8 cellular contexts compared by ENCODE assay signal in genomic region chr7:44637788-44638594, GRCh38. TPM values are rescaled to one million over a fixed set of nuclear protein-coding genes. Genes with fewer than 3 reads are reported as not detected.
DNase-seq lines count a peak whose midpoint lies in the region; ATAC-seq and TF ChIP-seq lines count a peak whose summit lies in the region.

No MANE protein-coding gene starts in this region.

- H3K9me3 ChIP-seq in SU-DHL-6 (ENCODE audit: insufficient read depth, low read length): no peaks in the 10 kb centered on the region

- WGBS in adipose tissue, 3 donors: 55 to 84% (median 64%) methylated on average over 8 of the region's 8 CpGs

- no peak overlapping the region for H2AFZ ChIP-seq in SU-DHL-6 (ENCODE audit: low read depth, low read length, severe bottlenecking)

- H3F3A ChIP-seq in SU-DHL-6 (ENCODE audit: insufficient read depth): no peaks in the 10 kb centered on the region

- peak; percentile 46 for ATAC-seq in HG03135 (IDR thresholded peaks at IDR 0.05; ENCODE audit: unreplicated experiment)
- ATAC-seq in left colon: peak; percentile 52

- DNase-seq in GM19238 (ENCODE audit: insufficient read length, low spot score) (peak; percentile 23), left colon (peak; percentile 60 to 79), NCI-H1694 treated with DMSO at 0.1 percent for 48 hours (lab: John Stamatoyannopoulos, UW) (no peak), hippocampal formation (lab: John Stamatoyannopoulos, UW) (no peak)
- DNase-seq in stimulated activated CD8-positive, alpha-beta memory T cell treated with anti-CD3 and anti-CD28 coated beads, Interleukin-15, amount 100 ng/mL, for 1 hour (ENCODE audit: low read depth): peak; percentile 53

- no peaks in the 10 kb centered on the region for H3K36me3 ChIP-seq in SU-DHL-6 (ENCODE audit: low read length)

- no peak overlapping the region for H3K4me3 ChIP-seq in SU-DHL-6 (ENCODE audit: insufficient read depth, low read length, poor library complexity, severe bottlenecking)

- H3K9me2 ChIP-seq in SU-DHL-6 (replicated peaks; ENCODE audit: insufficient read depth, low read length): no peaks in the 10 kb centered on the region

- no peak overlapping the region for H3K9ac ChIP-seq in SU-DHL-6 (ENCODE audit: low read length)

- no peak for TF ChIP-seq CTCF in SU-DHL-6 (IDR thresholded peaks at IDR 0.05; ENCODE audit: insufficient read depth, low read length, poor library complexity, severe bottlenecking)

- H3K27ac ChIP-seq in SU-DHL-6 (ENCODE audit: low read depth, low read length): peak overlapping the region; percentile 41; the same call in 1 of the 2 replicates
- H3K27ac ChIP-seq in adipose tissue (ENCODE audit: low read depth, low read length): peak overlapping the region; percentile 93

- no peaks in the 10 kb centered on the region for H3K27me3 ChIP-seq in SU-DHL-6 (ENCODE audit: low read length)

- H3K79me2 ChIP-seq in SU-DHL-6 (ENCODE audit: insufficient read depth, low read length): peaks cover 17% of the 10 kb centered on the region; the same call in 1 of the 2 replicates

- no peaks in the 10 kb centered on the region for H4K20me1 ChIP-seq in SU-DHL-6 (ENCODE audit: low read depth, low read length)

- H3K4me2 ChIP-seq in SU-DHL-6 (ENCODE audit: low read depth, low read length, poor library complexity, severe bottlenecking): no peak overlapping the region

- intact Hi-C loops in left colon (cut with DNase I, micrococcal nuclease): no loop called here

RNA-seq across cellular contexts. Expression of gene OGDH, which starts 31.6 kb away (rescaled TPM):
- 10 to 100 TPM; 22.7 to 71.7 (median 31.9) TPM for polyA plus RNA-seq in adipose tissue
- 100 to 1,000 TPM; 174 to 221 TPM for total RNA-seq in left colon

RNA-seq across cellular contexts. Expression of gene TMED4, which starts 56.0 kb away (rescaled TPM):
- 10 to 100 TPM; 21.6 to 43.0 (median 41.1) TPM for polyA plus RNA-seq in adipose tissue
- total RNA-seq in left colon: 10 to 100 TPM; 90.4 to 96.2 TPM

Comparison
In these comparisons a context has a peak if more than half of its experiments do, and no peak if none do; other contexts are left out.
1. DNase-seq: peak in GM19238 (single experiment), left colon (2 of 2) and stimulated activated CD8-positive, alpha-beta memory T cell treated with anti-CD3 and anti-CD28 coated beads, Interleukin-15, amount 100 ng/mL, for 1 hour (single experiment); none in NCI-H1694 treated with DMSO at 0.1 percent for 48 hours (single experiment) and hippocampal formation (0 of 2).